Comparison of ENCODE assay signal across 9 cellular contexts in the genomic region with DNA sequence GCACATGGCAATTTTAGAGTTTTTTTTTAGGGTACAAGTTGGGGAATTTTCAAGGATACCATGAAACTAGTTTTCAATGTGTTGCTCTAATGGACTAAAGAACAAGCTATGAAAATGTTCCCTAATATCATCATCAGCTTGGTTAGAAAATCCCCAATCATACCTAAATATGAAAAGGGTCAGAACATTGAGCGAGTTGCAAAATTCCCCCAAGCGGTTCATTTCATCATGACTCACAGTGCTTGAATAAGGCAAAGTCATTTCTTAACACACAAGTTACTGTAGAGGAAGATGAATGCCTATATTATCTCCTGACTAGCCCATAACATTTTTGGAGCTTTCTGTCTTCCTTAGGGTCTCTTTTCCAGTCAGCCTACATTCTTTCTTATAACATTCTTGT.
DNase-seq lines count a peak whose midpoint lies in the region; ATAC-seq and TF ChIP-seq lines count a peak whose summit lies in the region.
"Had no signal": no experiment of that assay in that cellular context is flagged by ENCODE, and none has a peak within 500 bp of the region (broad histone marks: within the 10 kb centered on the region; RNA-seq: fewer than 3 reads in every experiment).

No MANE protein-coding gene starts in this region.

- H3K36me3 ChIP-seq in esophagus squamous epithelium (no peaks in the 10 kb centered on the region), MG63 (no peaks in the 10 kb centered on the region)

- peaks cover 29% of the 10 kb centered on the region for H3K4me1 Mint-ChIP-seq in activated naive CD8-positive, alpha-beta T cell treated with anti-CD3 and anti-CD28 coated beads, Interleukin-2, amount 10 ng/mL, durations not matched to agents 7 days and 5 days
- H3K4me1 Mint-ChIP-seq in stimulated activated memory B cell treated with anti-CD40 and anti-IgM and Interleukin-4, amounts not matched to agents 10 μg/mL and 1 μg/mL and 100 μg/mL, for 72 hours: peaks cover 57% of the 10 kb centered on the region

- TF ChIP-seq CTCF in esophagus squamous epithelium (IDR thresholded peaks at IDR 0.05): no peak

- H3K36me3 Mint-ChIP-seq in activated naive CD8-positive, alpha-beta T cell treated with anti-CD3 and anti-CD28 coated beads, Interleukin-2, amount 10 ng/mL, durations not matched to agents 7 days and 5 days: peaks cover 26% of the 10 kb centered on the region
- peaks cover 21% of the 10 kb centered on the region for H3K36me3 Mint-ChIP-seq in stimulated activated memory B cell treated with anti-CD40 and anti-IgM and Interleukin-4, amounts not matched to agents 10 μg/mL and 1 μg/mL and 100 μg/mL, for 72 hours

- POLR2A ChIA-PET in activated naive CD8-positive, alpha-beta T cell treated with anti-CD3 and anti-CD28 coated beads, Interleukin-2, amount 10 ng/mL, durations not matched to agents 7 days and 5 days (lab: Charles Lee): interaction anchor here (1.8 to 2.6 kb wide), 2 partner anchors 61 to 63 kb away, joined by 5 to 13 read pairs; a partner anchor contains a TSS

- H3K27me3 ChIP-seq in esophagus squamous epithelium (no peaks in the 10 kb centered on the region), MG63 (no peaks in the 10 kb centered on the region; the same call in 1 of the 2 replicates)

- ATAC-seq in GM21423 (IDR thresholded peaks at IDR 0.05; ENCODE audit: unreplicated experiment): peak; percentile 83
- peak; percentile 70 for ATAC-seq in activated naive CD8-positive, alpha-beta T cell treated with anti-CD3 and anti-CD28 coated beads, Interleukin-2, amount 10 ng/mL, durations not matched to agents 7 days and 5 days (ENCODE audit: low read depth)
- peak; percentile 90 for ATAC-seq in stimulated activated memory B cell treated with anti-CD40 and anti-IgM and Interleukin-4, amounts not matched to agents 10 μg/mL and 1 μg/mL and 100 μg/mL, for 72 hours

- H3K27ac Mint-ChIP-seq in activated naive CD8-positive, alpha-beta T cell treated with anti-CD3 and anti-CD28 coated beads, Interleukin-2, amount 10 ng/mL, durations not matched to agents 7 days and 5 days: peak overlapping the region; percentile 74
- H3K27ac Mint-ChIP-seq in stimulated activated memory B cell treated with anti-CD40 and anti-IgM and Interleukin-4, amounts not matched to agents 10 μg/mL and 1 μg/mL and 100 μg/mL, for 72 hours: peak overlapping the region; percentile 86

- peaks cover 0 to 3% (median 0%) of the 10 kb centered on the region in 3 donors for H3K4me1 ChIP-seq in esophagus squamous epithelium

- H3K9me3 Mint-ChIP-seq in activated naive CD8-positive, alpha-beta T cell treated with anti-CD3 and anti-CD28 coated beads, Interleukin-2, amount 10 ng/mL, durations not matched to agents 7 days and 5 days: no peaks in the 10 kb centered on the region
- H3K9me3 Mint-ChIP-seq in stimulated activated memory B cell treated with anti-CD40 and anti-IgM and Interleukin-4, amounts not matched to agents 10 μg/mL and 1 μg/mL and 100 μg/mL, for 72 hours: peaks cover 3% of the 10 kb centered on the region

- peak; percentile 25 for DNase-seq in GF-D8 (lab: John Stamatoyannopoulos, UW)
- peak; percentile 19 for DNase-seq in HPDE6-E6E7 (ENCODE audit: extremely low spot score)
- DNase-seq in activated naive CD8-positive, alpha-beta T cell treated with anti-CD3 and anti-CD28 coated beads, Interleukin-2, amount 10 ng/mL, durations not matched to agents 7 days and 5 days: no peak
- no peak for DNase-seq in esophagus squamous epithelium (lab: John Stamatoyannopoulos, UW)
- no peak for DNase-seq in MG63
- DNase-seq in hepatic stellate cell (ENCODE audit: low spot score): no peak

- TF ChIP-seq POLR2A in esophagus squamous epithelium (IDR thresholded peaks at IDR 0.05): no peak

- peak overlapping the region; percentile 61 for H3K4me3 Mint-ChIP-seq in activated naive CD8-positive, alpha-beta T cell treated with anti-CD3 and anti-CD28 coated beads, Interleukin-2, amount 10 ng/mL, durations not matched to agents 7 days and 5 days
- no peak overlapping the region for H3K4me3 Mint-ChIP-seq in stimulated activated memory B cell treated with anti-CD40 and anti-IgM and Interleukin-4, amounts not matched to agents 10 μg/mL and 1 μg/mL and 100 μg/mL, for 72 hours

- 16 to 17% methylated on average over 2 of the region's 2 CpGs for WGBS in esophagus squamous epithelium, 2 donors

- no peaks in the 10 kb centered on the region for H3K27me3 Mint-ChIP-seq in activated naive CD8-positive, alpha-beta T cell treated with anti-CD3 and anti-CD28 coated beads, Interleukin-2, amount 10 ng/mL, durations not matched to agents 7 days and 5 days
- H3K27me3 Mint-ChIP-seq in stimulated activated memory B cell treated with anti-CD40 and anti-IgM and Interleukin-4, amounts not matched to agents 10 μg/mL and 1 μg/mL and 100 μg/mL, for 72 hours: no peaks in the 10 kb centered on the region

- H3K4me3 ChIP-seq in esophagus squamous epithelium (no peak overlapping the region), MG63 (no peak overlapping the region)

- intact Hi-C loops in esophagus squamous epithelium (cut with DNase I): no loop called here

- H3K27ac ChIP-seq in esophagus squamous epithelium: no peak overlapping the region
- H3K27ac ChIP-seq: HL-60 had no signal

- H3K9me3 ChIP-seq in esophagus squamous epithelium (no peaks in the 10 kb centered on the region), MG63 (no peaks in the 10 kb centered on the region)

Comparison
In these comparisons a context has a peak if more than half of its experiments do, and no peak if none do; other contexts are left out.
1. DNase-seq: peak in GF-D8 (single experiment) and HPDE6-E6E7 (single experiment); none in activated naive CD8-positive, alpha-beta T cell treated with anti-CD3 and anti-CD28 coated beads, Interleukin-2, amount 10 ng/mL, durations not matched to agents 7 days and 5 days (single experiment), esophagus squamous epithelium (single experiment), MG63 (single experiment) and hepatic stellate cell (single experiment).
2. Peak in every context shown above with its lines, with median percentiles within 50 percentile points of each other: ATAC-seq.